In genomic region chr12:51083140-51083833, GRCh38 we compare ENCODE assay signal across 8 cellular contexts. TPM values are rescaled to one million over a fixed set of nuclear protein-coding genes. Genes with fewer than 3 reads are reported as not detected.
DNase-seq lines count a peak whose midpoint lies in the region; FAIRE-seq and TF ChIP-seq lines count a peak whose summit lies in the region.

Gene CSRNP2 (minus strand): TSS chr12:51083596. CDS start chr12:51076561, 7,035 bp downstream.

- TF ChIP-seq CTCF in neutrophil (IDR thresholded peaks at IDR 0.05) = no peak

- in situ Hi-C loops in SK-MEL-5 (cut with HindIII; ENCODE audit: low pct_unique_long_range_greater_than_20kb, low sequenced_read_pairs) = no loop called here

- peak within 1 kb of the TSS; percentile 76 for H3K27ac ChIP-seq in neutrophil
- H3K27ac ChIP-seq in substantia nigra (ENCODE audit: low read depth, low read length, poor library complexity, severe bottlenecking) = peak within 1 kb of the TSS; percentile 86

- CTCF ChIA-PET in HEK293T (lab: Yijun Ruan, JAX) = interaction anchor here (0.6 to 1.7 kb wide), 3 partner anchors 258 to 789 kb away, joined by 3 to 5 read pairs (median 5); no protein-coding TSS in a partner anchor

- DNase-seq in GM03348 (ENCODE audit: low spot score) = peak; percentile 99
- peak; percentile 97 for DNase-seq in HEK293T (ENCODE audit: extremely low spot score)
- peak; percentile 91 for DNase-seq in MV-4-11 (lab: John Stamatoyannopoulos, UW)
- DNase-seq in SK-MEL-5 (ENCODE audit: low read depth, low spot score) = peak; percentile 95
- peak; percentile 95 for DNase-seq in activated naive CD4-positive, alpha-beta T cell treated with Interleukin-2 at 50 U/mL for 16 hours
- DNase-seq in frontal cortex (ENCODE audit: low spot score in 2 of 2) = peak; percentile 93 to 94
- DNase-seq in substantia nigra (lab: John Stamatoyannopoulos, UW) = peak; percentile 55 to 99 (median 95)

- H3K36me3 ChIP-seq in neutrophil = no peaks in the 10 kb centered on the region

- FAIRE-seq in frontal cortex (lab: Jason Lieb, UNC) = no peak

- peaks cover 15 to 19% of the 10 kb centered on the region in 2 experiments for H3K4me1 ChIP-seq in neutrophil (ENCODE audit: control insufficient read depth in 1 of 2, insufficient read depth in 1 of 2, low read depth in 1 of 2, low read length in 1 of 2)

- no peaks in the 10 kb centered on the region for H3K27me3 ChIP-seq in neutrophil

- peak within 1 kb of the TSS; percentile 73 to 83 for H3K4me3 ChIP-seq in neutrophil (ENCODE audit: low read depth in 1 of 2, low read length in 1 of 2)

- POLR2A ChIA-PET in HEK293T (lab: Yijun Ruan, JAX) = interaction anchor here (0.6 to 1.7 kb wide), 21 partner anchors 8 to 278 kb away, joined by 3 to 8 read pairs (median 4); partner anchors contain the start of genes DAZAP2, LETMD1 and POU6F1

- no peaks in the 10 kb centered on the region for H3K9me3 ChIP-seq in neutrophil

TF ChIP-seq in HEK293T, 16 proteins besides CTCF, POLR2A, EP300 and RAD21:
- no peak for TF ChIP-seq CTBP1 (IDR thresholded peaks at IDR 0.05; ENCODE audit: borderline replicate concordance)
- 0 out of 2 replicates have a peak, but pooled peaks have one; percentile 31 for TF ChIP-seq L3MBTL2 (conservative IDR thresholded peaks at IDR 0.05)
- no peak for TF ChIP-seq FOXA1 (IDR thresholded peaks at IDR 0.05)
- TF ChIP-seq LEF1 (IDR thresholded peaks at IDR 0.05; ENCODE audit: borderline replicate concordance) = no peak
- peak; percentile 83 for TF ChIP-seq ELF4 (IDR thresholded peaks at IDR 0.05)
- TF ChIP-seq SP1 (IDR thresholded peaks at IDR 0.05) = no peak
- no peak for TF ChIP-seq FOXK2 (IDR thresholded peaks at IDR 0.05)

RNA-seq across cellular contexts. Expression of gene CSRNP2, which starts in this region (rescaled TPM):
- total RNA-seq in SK-MEL-5 (2014; rRNA removed; shearing (Covaris generic)) = 15.0 and 16.0 TPM in 2 replicates
- 15.8 and 24.2 TPM in 2 replicates for polyA plus RNA-seq in SK-MEL-5 (2015; cell fraction: cytosol; rRNA removed)
- 32.8 and 45.7 TPM in 2 replicates for polyA plus RNA-seq in SK-MEL-5 (2015; cell fraction: nucleus; rRNA removed)
- total RNA-seq in frontal cortex = 69.3 TPM

Comparison
In these comparisons a context has a peak if more than half of its experiments do, and no peak if none do; other contexts are left out.
1. Peak in every context shown above with its lines: DNase-seq, H3K4me3 ChIP-seq and H3K27ac ChIP-seq.